17 cellular contexts compared by ENCODE assay signal in the genomic region with DNA sequence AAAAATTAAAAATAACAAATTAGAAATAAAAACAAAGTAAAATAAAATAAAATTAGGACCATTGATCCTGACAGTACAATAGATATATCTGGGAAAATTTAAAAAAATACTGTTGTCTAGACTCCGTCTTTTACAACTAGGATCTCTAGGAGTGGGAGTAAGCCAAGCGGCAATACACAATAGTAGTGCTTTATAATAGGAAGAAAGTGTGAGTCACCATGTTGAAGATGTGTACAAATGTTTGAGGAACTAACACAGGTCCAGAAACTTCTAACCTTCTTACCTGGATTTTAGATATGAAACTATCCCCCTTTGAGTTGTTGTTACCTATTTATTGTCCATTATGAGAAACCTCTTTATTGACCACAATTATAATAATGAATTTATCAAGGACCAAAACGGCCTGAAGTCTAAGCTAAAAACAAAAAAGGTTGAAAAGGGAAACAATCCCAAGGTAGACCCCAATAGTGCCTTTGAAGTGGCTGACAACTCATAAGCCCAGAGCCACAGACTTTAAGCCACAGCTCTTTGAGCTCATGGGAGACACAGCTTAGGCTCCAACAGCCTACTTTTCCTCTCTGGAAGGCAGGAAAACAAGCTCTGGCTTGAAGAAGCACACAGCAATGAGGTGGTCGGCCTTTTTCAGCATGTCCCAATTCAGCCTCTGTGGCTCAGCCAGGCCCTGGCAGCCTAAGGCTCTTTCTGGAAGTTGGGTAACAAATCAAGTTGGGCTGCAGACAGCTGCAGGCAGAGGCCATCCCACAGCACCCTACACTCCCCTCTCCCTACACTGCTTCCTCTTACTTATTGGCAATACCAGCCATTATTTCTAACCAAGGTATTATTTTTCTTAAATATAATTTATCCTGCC.
"Had no signal": no experiment of that assay in that cellular context is flagged by ENCODE, and none has a peak within 500 bp of the region (broad histone marks: within the 10 kb centered on the region; RNA-seq: fewer than 3 reads in every experiment).

No MANE protein-coding gene starts in this region.

- DNase-seq: activated CD4-positive, alpha-beta T cell treated with anti-CD3 and anti-CD28 coated beads, Interleukin-2, amount 10 ng/mL, durations not matched to agents 7 days and 5 days; activated CD8-positive, alpha-beta memory T cell treated with anti-CD3 and anti-CD28 coated beads, Interleukin-2, amount 50 U/mL, for 4 hours; activated effector memory CD4-positive, alpha-beta T cell treated with anti-CD3 and anti-CD28 coated beads, Interleukin-2, amount 50 U/mL, for 16 hours; activated T-cell treated with anti-CD3 and anti-CD28 coated beads, Interleukin-2, amount 50 U/mL, for 72 hours; heart right ventricle; immature natural killer cell; mesendoderm; naive thymus-derived CD8-positive, alpha-beta T cell; nucleus accumbens; spleen; stimulated activated CD4-positive, alpha-beta T cell treated with anti-CD3 and anti-CD28 coated beads, Interleukin-4, amount 100 ng/mL, for 4 hours; T1000; testis had no signal

- H3K9me3 ChIP-seq: ascending aorta, esophagus muscularis mucosa, testis had no signal

- H3K27ac ChIP-seq: ascending aorta, coronary artery, esophagus muscularis mucosa, heart right ventricle, spleen, testis had no signal

- H3K4me1 ChIP-seq: ascending aorta, esophagus muscularis mucosa, heart right ventricle, spleen, testis had no signal

- H3K36me3 ChIP-seq: ascending aorta, esophagus muscularis mucosa, heart right ventricle, spleen had no signal

- H3K4me3 ChIP-seq: ascending aorta, coronary artery, esophagus muscularis mucosa, heart right ventricle, spleen, testis had no signal

- H3K27me3 ChIP-seq: ascending aorta, esophagus muscularis mucosa, spleen, testis had no signal

- FAIRE-seq: endometrium had no signal
